Comparison of ENCODE assay signal across 31 cellular contexts in the genomic region with DNA sequence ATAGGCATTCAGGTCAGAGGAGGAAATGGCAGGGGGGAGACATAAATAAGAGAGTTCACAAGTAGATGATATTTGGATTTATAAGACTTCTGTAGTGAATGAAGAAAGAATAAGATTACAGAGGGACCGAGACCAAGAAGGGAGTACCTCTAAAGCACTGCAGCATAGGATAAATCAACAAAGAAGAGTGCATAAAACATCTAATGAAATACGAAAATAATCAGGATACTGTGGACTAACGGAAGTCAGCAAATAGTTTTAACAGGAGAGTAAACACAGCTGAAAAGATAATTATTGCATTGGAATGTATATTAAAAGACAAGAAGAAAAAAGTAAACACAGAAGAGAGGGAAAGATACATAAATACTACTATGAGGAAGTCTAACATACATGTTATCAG.
"Had no signal": no experiment of that assay in that cellular context is flagged by ENCODE, and none has a peak within 500 bp of the region (broad histone marks: within the 10 kb centered on the region; RNA-seq: fewer than 3 reads in every experiment).

No MANE protein-coding gene starts in this region.

- H3K4me1 ChIP-seq: adrenal gland, body of pancreas, esophagus muscularis mucosa, foreskin keratinocyte, gastrocnemius medialis, heart left ventricle had no signal

- H3K4me3 Mint-ChIP-seq: activated CD4-positive, alpha-beta memory T cell treated with anti-CD3 and anti-CD28 coated beads, Interleukin-2, amount 10 ng/mL, durations not matched to agents 7 days and 5 days; activated CD4-positive, alpha-beta T cell treated with anti-CD3 and anti-CD28 coated beads for 36 hours; activated CD4-positive, alpha-beta T cell treated with anti-CD3 and anti-CD28 coated beads, Interleukin-2, amount 10 ng/mL, durations not matched to agents 7 days and 5 days; activated naive CD4-positive, alpha-beta T cell treated with anti-CD3 and anti-CD28 coated beads for 36 hours; activated naive CD4-positive, alpha-beta T cell treated with anti-CD3 and anti-CD28 coated beads, Interleukin-2, amount 50 U/mL, for 24 hours; activated naive CD8-positive, alpha-beta T cell treated with anti-CD3 and anti-CD28 coated beads for 36 hours; activated naive CD8-positive, alpha-beta T cell treated with anti-CD3 and anti-CD28 coated beads, Interleukin-2, amount 50 U/mL, for 24 hours; activated T-cell treated with anti-CD3 and anti-CD28 coated beads, Interleukin-2, amount 50 U/mL, for 24 hours; activated T-helper 17 cell treated with anti-CD3 and anti-CD28 coated beads, Interleukin-2, amount 50 U/mL, for 72 hours; effector memory CD8-positive, alpha-beta T cell had no signal

- H3K27ac ChIP-seq: adrenal gland, body of pancreas, esophagus muscularis mucosa, foreskin keratinocyte, gastrocnemius medialis, heart left ventricle had no signal

- ATAC-seq: activated CD4-positive, alpha-beta T cell treated with anti-CD3 and anti-CD28 coated beads for 36 hours; activated naive CD8-positive, alpha-beta T cell treated with anti-CD3 and anti-CD28 coated beads, Interleukin-2, amount 50 U/mL, for 24 hours; activated T-helper 17 cell treated with anti-CD3 and anti-CD28 coated beads, Interleukin-2, amount 50 U/mL, for 72 hours; body of pancreas; effector memory CD8-positive, alpha-beta T cell; foreskin keratinocyte; gastrocnemius medialis; heart left ventricle had no signal

- H3K9me3 ChIP-seq: adrenal gland, body of pancreas, esophagus muscularis mucosa, gastrocnemius medialis, heart left ventricle had no signal

- H3K27ac Mint-ChIP-seq: activated CD4-positive, alpha-beta memory T cell treated with anti-CD3 and anti-CD28 coated beads, Interleukin-2, amount 10 ng/mL, durations not matched to agents 7 days and 5 days; activated CD4-positive, alpha-beta T cell treated with anti-CD3 and anti-CD28 coated beads for 36 hours; activated CD4-positive, alpha-beta T cell treated with anti-CD3 and anti-CD28 coated beads, Interleukin-2, amount 10 ng/mL, durations not matched to agents 7 days and 5 days; activated naive CD4-positive, alpha-beta T cell treated with anti-CD3 and anti-CD28 coated beads for 36 hours; activated naive CD4-positive, alpha-beta T cell treated with anti-CD3 and anti-CD28 coated beads, Interleukin-2, amount 50 U/mL, for 24 hours; activated naive CD8-positive, alpha-beta T cell treated with anti-CD3 and anti-CD28 coated beads for 36 hours; activated naive CD8-positive, alpha-beta T cell treated with anti-CD3 and anti-CD28 coated beads, Interleukin-2, amount 50 U/mL, for 24 hours; activated T-cell treated with anti-CD3 and anti-CD28 coated beads, Interleukin-2, amount 50 U/mL, for 24 hours; activated T-helper 17 cell treated with anti-CD3 and anti-CD28 coated beads, Interleukin-2, amount 50 U/mL, for 72 hours; effector memory CD8-positive, alpha-beta T cell had no signal

- H3K36me3 ChIP-seq: adrenal gland, esophagus muscularis mucosa, gastrocnemius medialis, heart left ventricle had no signal

- H3K4me3 ChIP-seq: adrenal gland, body of pancreas, esophagus muscularis mucosa, gastrocnemius medialis, heart left ventricle had no signal

- H3K36me3 Mint-ChIP-seq: activated naive CD4-positive, alpha-beta T cell treated with anti-CD3 and anti-CD28 coated beads, Interleukin-2, amount 50 U/mL, for 24 hours; activated naive CD8-positive, alpha-beta T cell treated with anti-CD3 and anti-CD28 coated beads for 36 hours had no signal

- H3K4me1 Mint-ChIP-seq: activated CD4-positive, alpha-beta memory T cell treated with anti-CD3 and anti-CD28 coated beads, Interleukin-2, amount 10 ng/mL, durations not matched to agents 7 days and 5 days; activated CD4-positive, alpha-beta T cell treated with anti-CD3 and anti-CD28 coated beads for 36 hours; activated CD4-positive, alpha-beta T cell treated with anti-CD3 and anti-CD28 coated beads, Interleukin-2, amount 10 ng/mL, durations not matched to agents 7 days and 5 days; activated naive CD4-positive, alpha-beta T cell treated with anti-CD3 and anti-CD28 coated beads, Interleukin-2, amount 50 U/mL, for 24 hours; activated naive CD8-positive, alpha-beta T cell treated with anti-CD3 and anti-CD28 coated beads for 36 hours; activated naive CD8-positive, alpha-beta T cell treated with anti-CD3 and anti-CD28 coated beads, Interleukin-2, amount 50 U/mL, for 24 hours; activated T-helper 17 cell treated with anti-CD3 and anti-CD28 coated beads, Interleukin-2, amount 50 U/mL, for 72 hours had no signal

- H3K27me3 Mint-ChIP-seq: activated CD4-positive, alpha-beta memory T cell treated with anti-CD3 and anti-CD28 coated beads, Interleukin-2, amount 10 ng/mL, durations not matched to agents 7 days and 5 days; activated CD4-positive, alpha-beta T cell treated with anti-CD3 and anti-CD28 coated beads for 36 hours; activated CD4-positive, alpha-beta T cell treated with anti-CD3 and anti-CD28 coated beads, Interleukin-2, amount 10 ng/mL, durations not matched to agents 7 days and 5 days; activated naive CD4-positive, alpha-beta T cell treated with anti-CD3 and anti-CD28 coated beads, Interleukin-2, amount 50 U/mL, for 24 hours; activated naive CD8-positive, alpha-beta T cell treated with anti-CD3 and anti-CD28 coated beads for 36 hours; activated naive CD8-positive, alpha-beta T cell treated with anti-CD3 and anti-CD28 coated beads, Interleukin-2, amount 50 U/mL, for 24 hours; activated T-cell treated with anti-CD3 and anti-CD28 coated beads, Interleukin-2, amount 50 U/mL, for 24 hours; activated T-helper 17 cell treated with anti-CD3 and anti-CD28 coated beads, Interleukin-2, amount 50 U/mL, for 72 hours; effector memory CD8-positive, alpha-beta T cell had no signal

- DNase-seq: activated CD4-positive, alpha-beta memory T cell treated with anti-CD3 and anti-CD28 coated beads, Interleukin-2, amount 10 ng/mL, durations not matched to agents 7 days and 5 days; activated CD4-positive, alpha-beta T cell treated with anti-CD3 and anti-CD28 coated beads for 36 hours; activated CD4-positive, alpha-beta T cell treated with anti-CD3 and anti-CD28 coated beads, Interleukin-2, amount 10 ng/mL, durations not matched to agents 7 days and 5 days; activated CD4-positive, alpha-beta T cell treated with anti-CD3 and anti-CD28 coated beads, Interleukin-2, amount 50 U/mL, for 4 hours; activated CD4-positive, CD25-positive, alpha-beta regulatory T cell; activated CD4-positive, CD25-positive, alpha-beta regulatory T cell treated with anti-CD3 and anti-CD28 coated beads, Interleukin-2, amount 50 U/mL, for 72 hours; activated CD8-positive, alpha-beta memory T cell treated with anti-CD3 and anti-CD28 coated beads, Interleukin-2, amount 50 U/mL, for 48 hours; activated effector memory CD4-positive, alpha-beta T cell treated with Interleukin-2 at 50 U/mL for 16 hours; activated naive CD4-positive, alpha-beta T cell treated with anti-CD3 and anti-CD28 coated beads for 36 hours; activated naive CD8-positive, alpha-beta T cell treated with anti-CD3 and anti-CD28 coated beads for 36 hours; activated naive CD8-positive, alpha-beta T cell treated with anti-CD3 and anti-CD28 coated beads, Interleukin-2, amount 50 U/mL, for 24 hours; activated T-cell treated with anti-CD3 and anti-CD28 coated beads for 4 hours; activated T-cell treated with anti-CD3 and anti-CD28 coated beads, Interleukin-2, amount 50 U/mL, for 24 hours; adrenal gland; amygdala; aorta; body of pancreas; caudate nucleus; cortex of kidney; dermis blood vessel endothelial cell; effector CD4-positive, alpha-beta T cell; effector memory CD8-positive, alpha-beta T cell; erythroblast; foreskin keratinocyte; gastrocnemius medialis; glutamatergic neuron; heart left ventricle; T-helper 2 cell had no signal

- H3K27me3 ChIP-seq: adrenal gland, body of pancreas, esophagus muscularis mucosa, foreskin keratinocyte, gastrocnemius medialis, heart left ventricle had no signal
